Comparison of ENCODE assay signal across 22 cellular contexts in the genomic region with DNA sequence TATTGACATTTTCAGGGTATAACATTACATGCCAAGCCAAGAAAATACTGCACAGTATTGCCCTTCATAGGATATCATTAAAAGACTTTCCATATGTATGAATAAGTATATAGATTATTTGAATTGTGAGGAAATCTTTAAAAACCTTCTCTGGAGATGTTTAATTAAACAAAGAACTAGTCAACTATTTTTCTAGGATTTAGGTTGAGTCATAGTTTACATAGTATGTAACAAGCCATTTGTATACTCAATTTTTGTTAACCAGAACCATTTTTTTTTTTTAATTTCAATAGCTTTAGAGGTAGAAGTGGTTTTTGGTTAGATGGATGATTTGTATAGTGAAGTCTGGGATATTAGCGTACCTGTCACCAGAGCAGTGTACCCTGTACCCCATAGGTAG.
"Had no signal": no experiment of that assay in that cellular context is flagged by ENCODE, and none has a peak within 500 bp of the region (broad histone marks: within the 10 kb centered on the region; RNA-seq: fewer than 3 reads in every experiment).

No MANE protein-coding gene starts in this region.

- H3K4me1 ChIP-seq: thyroid gland, vagina had no signal

- FAIRE-seq: endothelial cell of umbilical vein, small intestine had no signal

- H3K27me3 ChIP-seq: esophagus muscularis mucosa, foreskin keratinocyte, heart right ventricle, left lung, neutrophil, right lobe of liver, thyroid gland, vagina had no signal

- ATAC-seq: foreskin keratinocyte; heart right ventricle; left cardiac atrium; left lung; natural killer cell treated with Interleukin-12 subunit alpha and Interleukin-12 subunit beta and Interleukin-15 and Interleukin-18, amount 100 ng/mL, for 72 hours; stimulated activated naive B cell treated with anti-CD40 and anti-IgM and Interleukin-4, amounts not matched to agents 10 μg/mL and 1 μg/mL and 100 μg/mL, for 72 hours had no signal

- H3K27ac ChIP-seq: esophagus muscularis mucosa, foreskin keratinocyte, heart right ventricle, left lung, neutrophil, parathyroid adenoma, right lobe of liver, thyroid gland, vagina had no signal

- H3K9me3 ChIP-seq: left lung, mucosa of descending colon, neutrophil, right lobe of liver, thyroid gland, vagina had no signal

- H2AFZ ChIP-seq: parathyroid adenoma had no signal

- H3K36me3 ChIP-seq: esophagus muscularis mucosa, heart right ventricle, left lung, neutrophil, right lobe of liver, thyroid gland, vagina had no signal

- H3K4me3 ChIP-seq: esophagus muscularis mucosa, heart right ventricle, left lung, mucosa of descending colon, right lobe of liver, thyroid gland, vagina had no signal

- DNase-seq: effector memory CD4-positive, alpha-beta T cell; foreskin keratinocyte; glutamatergic neuron; heart right ventricle; hippocampal formation; left cardiac atrium; left lung; mesenchymal stem cell; mucosa of descending colon; naive B cell; right lobe of liver; small intestine; stimulated activated CD4-positive, alpha-beta T cell treated with anti-CD3 and anti-CD28 coated beads, Interleukin-15, amount 100 ng/mL, for 24 hours; stimulated activated CD4-positive, alpha-beta T cell treated with anti-CD3 and anti-CD28 coated beads, Interleukin-2, amount 100 ng/mL, for 48 hours; stimulated activated naive B cell treated with anti-CD40 and anti-IgM and Interleukin-4, amounts not matched to agents 10 μg/mL and 1 μg/mL and 100 μg/mL, for 72 hours; thyroid gland had no signal

- H3K9ac ChIP-seq: parathyroid adenoma had no signal
